In genomic region chr7:50335795-50336754, GRCh38 we compare ENCODE assay signal across 8 cellular contexts. TPM values are rescaled to one million over a fixed set of nuclear protein-coding genes. Genes with fewer than 3 reads are reported as not detected.
DNase-seq lines count a peak whose midpoint lies in the region; ATAC-seq lines count a peak whose summit lies in the region.

No MANE protein-coding gene starts in this region.

- H3K27ac Mint-ChIP-seq in naive thymus-derived CD8-positive, alpha-beta T cell: no peak overlapping the region

- no peaks in the 10 kb centered on the region for H3K27me3 Mint-ChIP-seq in naive thymus-derived CD8-positive, alpha-beta T cell

- peaks cover 2 to 29% (median 6%) of the 10 kb centered on the region in 3 donors for H3K36me3 Mint-ChIP-seq in naive thymus-derived CD8-positive, alpha-beta T cell

- H3K9me3 Mint-ChIP-seq in naive thymus-derived CD8-positive, alpha-beta T cell: no peaks in the 10 kb centered on the region

- peak; percentile 37 for ATAC-seq in GM18868 (IDR thresholded peaks at IDR 0.05; ENCODE audit: unreplicated experiment)
- ATAC-seq in naive thymus-derived CD8-positive, alpha-beta T cell: peak; percentile 9 to 31
- no peak for ATAC-seq in HG02884 (IDR thresholded peaks at IDR 0.05; ENCODE audit: unreplicated experiment)
- no peak for ATAC-seq in GM21367 (IDR thresholded peaks at IDR 0.05; ENCODE audit: unreplicated experiment)

- POLR2A ChIA-PET in naive thymus-derived CD8-positive, alpha-beta T cell (lab: Charles Lee): interaction anchor here (0.7 to 44.8 kb wide), 8 partner anchors 21 to 193 kb away, joined by 3 to 1553 read pairs (median 4); partner anchors contain the start of gene IKZF1

- H3K4me3 Mint-ChIP-seq in naive thymus-derived CD8-positive, alpha-beta T cell: no peak overlapping the region

- peaks cover 0 to 45% (median 21%) of the 10 kb centered on the region in 4 donors for H3K4me1 Mint-ChIP-seq in naive thymus-derived CD8-positive, alpha-beta T cell

- DNase-seq in LHCN-M2 (ENCODE audit: low read depth) (peak; percentile 22), cortex of kidney (lab: John Stamatoyannopoulos, UW) (no peak), Ammon's horn (ENCODE audit: low spot score) (no peak)
- DNase-seq in activated CD8-positive, alpha-beta memory T cell treated with anti-CD3 and anti-CD28 coated beads for 4 hours (ENCODE audit: low read depth in 2 of 2): peak; percentile 72 to 86
- peak in 9 of 10 donors; percentile 50 to 88 (median 60) for DNase-seq in naive thymus-derived CD8-positive, alpha-beta T cell

RNA-seq across cellular contexts. Expression of gene IKZF1, which starts 31.6 kb away (rescaled TPM):
- total RNA-seq in LHCN-M2 (2014; rRNA removed): not detected in 2 replicates
- polyA plus RNA-seq in LHCN-M2 (2012): not detected
- total RNA-seq in naive thymus-derived CD8-positive, alpha-beta T cell: 100 to 1,000 TPM; 416 to 435 TPM
- polyA plus RNA-seq in naive thymus-derived CD8-positive, alpha-beta T cell: 100 to 1,000 TPM; 145 to 257 (median 209) TPM

Comparison
In these comparisons a context has a peak if more than half of its experiments do, and no peak if none do; other contexts are left out.
1. ATAC-seq: peak in GM18868 (single experiment) and naive thymus-derived CD8-positive, alpha-beta T cell (2 of 2); none in HG02884 (single experiment) and GM21367 (single experiment).
2. DNase-seq: peak in LHCN-M2 (single experiment), activated CD8-positive, alpha-beta memory T cell treated with anti-CD3 and anti-CD28 coated beads for 4 hours (2 of 2) and naive thymus-derived CD8-positive, alpha-beta T cell (9 of 10); none in cortex of kidney (single experiment) and Ammon's horn (single experiment).
3. RNA of gene IKZF1, which starts 31.6 kb away (total RNA-seq): 416 to 435 TPM in naive thymus-derived CD8-positive, alpha-beta T cell; not detected in LHCN-M2; every median in the first group is over 100 times any median in the second.